ENCODE assay signal across 7 cellular contexts in the genomic region with DNA sequence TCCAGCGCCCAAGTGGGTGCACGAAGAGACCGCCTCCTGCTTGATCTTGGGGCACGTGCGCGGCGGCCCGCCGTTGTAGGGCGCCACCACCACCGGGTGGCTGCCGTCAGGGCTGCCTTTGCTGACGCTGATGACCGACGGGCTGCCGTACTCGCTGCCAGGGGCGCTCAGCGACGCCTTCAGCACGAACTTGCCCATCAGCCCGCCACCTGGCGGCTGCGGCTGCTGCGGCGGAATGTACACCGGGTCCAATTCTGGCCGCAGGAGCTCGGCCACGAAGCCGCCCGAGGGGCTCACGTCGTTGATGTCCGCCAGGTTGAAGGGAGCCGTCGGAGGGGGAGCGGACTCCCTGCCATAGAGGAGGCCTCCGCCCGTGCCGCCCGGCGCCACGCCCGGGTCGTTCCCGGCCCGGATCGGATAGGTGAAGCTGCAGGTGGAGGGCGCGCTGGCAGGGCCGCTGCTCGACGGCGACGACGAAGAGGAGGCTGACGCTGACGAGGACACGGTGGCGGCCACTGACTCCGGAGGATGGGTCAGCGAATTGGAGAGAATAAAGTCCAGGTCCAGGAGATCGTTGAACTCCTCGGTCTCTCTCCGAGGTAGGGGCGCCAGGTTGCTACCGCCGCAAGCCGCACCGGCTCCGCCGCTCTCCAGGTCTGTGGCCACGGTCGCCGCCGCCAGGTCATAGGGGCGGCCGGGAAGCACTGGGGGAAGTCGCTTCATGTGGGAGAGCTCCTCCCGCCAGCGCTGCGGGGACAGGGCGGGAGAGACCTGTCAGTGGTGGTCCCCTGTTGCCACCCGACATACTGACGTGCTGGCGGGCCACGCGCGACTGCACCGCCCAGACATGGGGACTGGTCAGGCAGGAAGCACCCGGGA. TPM values are rescaled to one million over a fixed set of nuclear protein-coding genes. Genes with fewer than 3 reads are reported as not detected.
DNase-seq lines count a peak whose midpoint lies in the region; ATAC-seq, FAIRE-seq and TF ChIP-seq lines count a peak whose summit lies in the region.

No MANE protein-coding gene starts in this region.

- H3K4me1 Mint-ChIP-seq in naive B cell, result peaks cover 21 to 38% (median 24%) of the 10 kb centered on the region in 3 donors

- DNase-seq in GM19239 (ENCODE audit: insufficient read length, low spot score), result peak; percentile 20
- no peak for DNase-seq in Panc1 (ENCODE audit: low read depth, low spot score)
- DNase-seq in esophagus muscularis mucosa (ENCODE audit: extremely low spot score), result no peak
- peak; percentile 56 for DNase-seq in naive B cell
- no peak for DNase-seq in SW480 (ENCODE audit: low spot score)
- DNase-seq in GF-D8 (lab: John Stamatoyannopoulos, UW), result no peak

- H3K4me3 ChIP-seq in Panc1 (ENCODE audit: low read depth in 2 of 2, low read length in 2 of 2) (peak overlapping the region; percentile 45 to 65), esophagus muscularis mucosa (peak overlapping the region; percentile 80 to 94 (median 88))

- TF ChIP-seq CTCF in Panc1 (IDR thresholded peaks at IDR 0.05), result peak; percentile 81
- peak; percentile 46 to 60 (median 58) for TF ChIP-seq CTCF in esophagus muscularis mucosa (IDR thresholded peaks at IDR 0.05)

- CTCF ChIA-PET in Panc1 (lab: Charles Lee), result interaction anchor here (0.5 kb wide), 1 partner anchor 1281 kb away, joined by 5 read pairs; no protein-coding TSS in a partner anchor

- intact Hi-C loops in Panc1 (cut with micrococcal nuclease; ENCODE audit: unreplicated experiment), result loop anchor here (10.0 kb wide), 1 partner anchor 63 kb away; no protein-coding TSS in a partner anchor
- intact Hi-C loops in esophagus muscularis mucosa (cut with DNase I), result loop anchor here (2.0 to 10.0 kb wide), 5 partner anchors 245 to 567 kb away; no protein-coding TSS in a partner anchor

- H3K36me3 Mint-ChIP-seq in naive B cell, result no peaks in the 10 kb centered on the region

- H3K27ac Mint-ChIP-seq in naive B cell, result peak overlapping the region; percentile 92 to 97 (median 95)

- H3K36me3 ChIP-seq in Panc1 (ENCODE audit: control insufficient read depth, insufficient read depth, low read length) (no peaks in the 10 kb centered on the region; the same call in 1 of the 2 replicates), esophagus muscularis mucosa (peaks cover 0 to 37% (median 22%) of the 10 kb centered on the region in 4 donors)

- in situ Hi-C loops in Panc1 (cut with HindIII; ENCODE audit: low pct_unique_long_range_greater_than_20kb, low sequenced_read_pairs), result no loop called here

- H3K27me3 ChIP-seq in Panc1 (ENCODE audit: control insufficient read depth, insufficient read depth, low read length) (no peaks in the 10 kb centered on the region), esophagus muscularis mucosa (no peaks in the 10 kb centered on the region)

- POLR2A ChIA-PET in Panc1 (lab: Charles Lee), result no interaction called here

- H3K9me3 ChIP-seq in Panc1 (ENCODE audit: control insufficient read depth, insufficient read depth, low read depth, low read length) (no peaks in the 10 kb centered on the region), esophagus muscularis mucosa (no peaks in the 10 kb centered on the region)

- ATAC-seq in Panc1 (peak; percentile 64), naive B cell (ENCODE audit: low read depth in 2 of 2) (peak; percentile 25 to 31), GM21786 (IDR thresholded peaks at IDR 0.05; ENCODE audit: unreplicated experiment) (no peak)

- peaks cover 40 to 47% (median 43%) of the 10 kb centered on the region in 3 donors for H3K27me3 Mint-ChIP-seq in naive B cell

- no peak for FAIRE-seq in GM19239 (lab: Jason Lieb, UNC)

- BruUV-seq in Panc1 (replicated peaks; lab: Mats Ljungman, UMichigan), result no TSS peak

- H3K4me1 ChIP-seq in Panc1 (ENCODE audit: control insufficient read depth, insufficient read depth, low read length) (no peaks in the 10 kb centered on the region; the same call in 1 of the 2 replicates), esophagus muscularis mucosa (peaks cover 21 to 63% (median 57%) of the 10 kb centered on the region in 4 donors)

- peaks cover 0 to 4% (median 0%) of the 10 kb centered on the region in 7 donors for H3K9me3 Mint-ChIP-seq in naive B cell

- no peak for TF ChIP-seq POLR2A in esophagus muscularis mucosa (IDR thresholded peaks at IDR 0.05; ENCODE audit: low read depth)

- 22% methylated on average over 15 of the region's 92 CpGs for WGBS in esophagus muscularis mucosa

- TF ChIP-seq EP300 in esophagus muscularis mucosa (IDR thresholded peaks at IDR 0.05), result no peak

- H3K27ac ChIP-seq in Panc1 (ENCODE audit: low read length) (no peak overlapping the region), esophagus muscularis mucosa (replicated peaks in 1 of 4) (peak overlapping the region; percentile 94 to 95 (median 95))

- peak overlapping the region; percentile 81 to 92 (median 88) for H3K4me3 Mint-ChIP-seq in naive B cell

RNA-seq across cellular contexts. Expression of a gene that starts 1.8 kb away (rescaled TPM):
- total RNA-seq in Panc1 (2021; ENCODE audit: unreplicated experiment), result 5.2 TPM
- 2.9 TPM for polyA plus RNA-seq in Panc1 (2012; ENCODE audit: insufficient read length)
- 10 to 100 TPM; 41.9 to 87.5 (median 63.7) TPM for total RNA-seq in esophagus muscularis mucosa
- 1 to 10 TPM; 1.4 to 8.0 (median 2.2) TPM for polyA plus RNA-seq in naive B cell (ENCODE audit: low read depth in 6 of 6)

Comparison
In these comparisons a context has a peak if more than half of its experiments do, and no peak if none do; other contexts are left out.
1. DNase-seq: peak in GM19239 (single experiment) and naive B cell (single experiment); none in Panc1 (single experiment), esophagus muscularis mucosa (single experiment), SW480 (single experiment) and GF-D8 (single experiment).